8 cellular contexts compared by ENCODE assay signal in the genomic region with DNA sequence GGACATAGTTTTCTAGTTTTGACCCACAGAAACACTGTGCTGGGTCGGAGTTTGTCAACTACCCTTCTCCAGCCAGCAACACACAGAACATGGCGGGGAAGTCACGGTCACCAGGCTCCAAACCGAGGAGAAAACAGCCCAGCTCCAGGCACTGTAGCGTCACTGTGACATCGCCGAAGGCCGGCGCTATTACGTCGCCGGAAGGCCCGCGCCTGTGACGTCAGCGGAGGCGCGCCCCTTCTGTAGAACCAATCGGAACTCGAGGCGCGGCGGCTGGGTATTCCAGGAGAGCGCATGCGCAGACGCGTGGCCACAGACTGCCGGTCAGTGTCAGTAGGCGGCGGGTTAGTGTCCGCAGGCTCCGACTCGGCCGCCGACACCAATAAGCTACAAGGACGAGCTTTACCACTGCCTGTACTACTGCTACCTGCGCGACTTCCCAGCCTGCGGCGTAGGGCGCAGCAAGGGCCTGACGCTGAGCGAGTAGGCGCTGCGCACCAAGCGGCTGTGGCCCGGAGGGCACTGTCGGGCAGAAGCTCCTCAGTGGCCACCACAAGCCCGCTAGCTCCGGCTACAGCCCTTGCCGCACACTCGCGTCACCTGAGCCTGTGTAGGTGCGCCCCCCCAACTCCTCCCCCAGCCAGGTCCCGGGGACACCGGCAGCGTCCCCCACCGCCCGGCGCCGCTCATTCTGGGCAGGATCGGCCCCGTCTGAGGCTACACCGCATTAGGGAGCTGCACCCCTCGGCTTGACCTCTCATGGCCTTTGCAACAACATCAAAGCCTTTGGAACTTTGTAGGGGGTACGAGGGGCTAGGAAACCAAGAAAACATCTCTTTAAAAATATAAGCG. TPM values are rescaled to one million over a fixed set of nuclear protein-coding genes. Genes with fewer than 3 reads are reported as not detected.
DNase-seq lines count a peak whose midpoint lies in the region; ATAC-seq, FAIRE-seq and TF ChIP-seq lines count a peak whose summit lies in the region.

No MANE protein-coding gene starts in this region.

- peak overlapping the region; percentile 80 for H3K4me3 Mint-ChIP-seq in mesothelial cell of epicardium

- H3K36me3 ChIP-seq in HUES48 (ENCODE audit: control insufficient read depth, insufficient read depth, low read length) = no peaks in the 10 kb centered on the region
- H3K36me3 ChIP-seq in OCI-LY3 (replicated peaks; ENCODE audit: low read depth, low read length) = no peaks in the 10 kb centered on the region
- no peaks in the 10 kb centered on the region for H3K36me3 ChIP-seq in endothelial cell of umbilical vein (ENCODE audit: control insufficient read depth in 2 of 2, extremely low read depth in 1 of 2, insufficient read depth in 2 of 2, low read length in 2 of 2)

- H4K20me1 ChIP-seq in OCI-LY3 (ENCODE audit: insufficient read depth, low read length) (no peaks in the 10 kb centered on the region), endothelial cell of umbilical vein (replicated peaks; ENCODE audit: control insufficient read depth, extremely low read depth, insufficient read depth, low read length) (no peaks in the 10 kb centered on the region)

- no peaks in the 10 kb centered on the region for H3K79me2 ChIP-seq in OCI-LY3 (ENCODE audit: low read length)
- H3K79me2 ChIP-seq in endothelial cell of umbilical vein (ENCODE audit: control insufficient read depth, insufficient read depth, low read length) = no peaks in the 10 kb centered on the region

- in situ Hi-C loops in Caki2 (cut with HindIII; ENCODE audit: low pct_unique_long_range_greater_than_20kb, low sequenced_read_pairs) = no loop called here

- H3K4me1 ChIP-seq in HUES48 (ENCODE audit: control insufficient read depth, insufficient read depth, low read length) = peaks cover 29% of the 10 kb centered on the region
- 0 out of 2 replicates have a peak, but pooled peaks cover 4% of the 10 kb centered on the region for H3K4me1 ChIP-seq in OCI-LY3 (ENCODE audit: low read length)
- peaks cover 2% of the 10 kb centered on the region for H3K4me1 ChIP-seq in endothelial cell of umbilical vein (ENCODE audit: control insufficient read depth, extremely low read depth, insufficient read depth, low read length)

- no peaks in the 10 kb centered on the region for H3K36me3 Mint-ChIP-seq in mesothelial cell of epicardium

- CTCF ChIA-PET in endothelial cell of umbilical vein (lab: Charles Lee) = interaction anchor here (0.9 to 1.1 kb wide), 4 partner anchors 27 to 96 kb away, joined by 3 read pairs; no protein-coding TSS in a partner anchor

- peak; percentile 73 for TF ChIP-seq POLR2A in endothelial cell of umbilical vein (IDR thresholded peaks at IDR 0.05; ENCODE audit: low read depth, low read length)

- H3K27me3 Mint-ChIP-seq in mesothelial cell of epicardium (ENCODE audit: low read depth) = no peaks in the 10 kb centered on the region

- POLR2A ChIA-PET in endothelial cell of umbilical vein (lab: Charles Lee) = interaction anchor here (0.6 to 1.0 kb wide), 2 partner anchors 119 to 198 kb away, joined by 4 read pairs; a partner anchor contains a TSS

- dilution Hi-C loops in endothelial cell of umbilical vein (cut with MboI; ENCODE audit: extremely low pct_ligation_motif_present, low sequenced_read_pairs) = no loop called here

- ATAC-seq in GM21423 (IDR thresholded peaks at IDR 0.05; ENCODE audit: unreplicated experiment) = peak; percentile 86

- H3K4me2 ChIP-seq in OCI-LY3 (ENCODE audit: low read length) (peak overlapping the region; percentile 74), endothelial cell of umbilical vein (ENCODE audit: insufficient read depth, low read length) (peak overlapping the region; percentile 90)

- peak; percentile 94 for FAIRE-seq in endothelial cell of umbilical vein (lab: Jason Lieb, UNC)

- TF ChIP-seq CTCF in OCI-LY3 (IDR thresholded peaks at IDR 0.05; ENCODE audit: low read depth, low read length) = no peak
- TF ChIP-seq CTCF in endothelial cell of umbilical vein (IDR thresholded peaks at IDR 0.05; ENCODE audit: extremely low read depth in 1 of 2, insufficient read depth in 1 of 2, low read depth in 1 of 2, low read length in 2 of 2) = peak in 1 of 2 donors; percentile 26
- no peak for TF ChIP-seq CTCF in mesothelial cell of epicardium (IDR thresholded peaks at IDR 0.05; ENCODE audit: unreplicated experiment)

- H3K27me3 ChIP-seq in HUES48 (ENCODE audit: control insufficient read depth, insufficient read depth, low read length) = no peaks in the 10 kb centered on the region
- no peaks in the 10 kb centered on the region for H3K27me3 ChIP-seq in OCI-LY3 (ENCODE audit: low read depth, low read length)
- no peaks in the 10 kb centered on the region for H3K27me3 ChIP-seq in endothelial cell of umbilical vein (ENCODE audit: control insufficient read depth in 2 of 2, insufficient read depth in 2 of 2, low read length in 2 of 2)

- DNase-seq in Caki2 (ENCODE audit: low read depth) (peak; percentile 96), activated T-cell treated with anti-CD3 and anti-CD28 coated beads for 24 hours (ENCODE audit: low read depth) (peak; percentile 90), endothelial cell of umbilical vein (ENCODE audit: low read depth, low spot score) (peak; percentile 96), mesothelial cell of epicardium (ENCODE audit: low spot score in 2 of 2, unreplicated experiment in 2 of 2) (peak; percentile 95 to 97)
- peak; percentile 92 for DNase-seq in stimulated activated CD8-positive, alpha-beta memory T cell treated with anti-CD3 and anti-CD28 coated beads, Interleukin-15, amount 100 ng/mL, for 24 hours (ENCODE audit: low read depth)

- H3K9me3 ChIP-seq in HUES48 (ENCODE audit: control insufficient read depth, insufficient read depth, low read length) = no peaks in the 10 kb centered on the region
- no peaks in the 10 kb centered on the region for H3K9me3 ChIP-seq in OCI-LY3 (ENCODE audit: insufficient read depth, low read length)
- H3K9me3 ChIP-seq in endothelial cell of umbilical vein (replicated peaks; ENCODE audit: control insufficient read depth, insufficient read depth, low read length) = no peaks in the 10 kb centered on the region

- H3K9ac ChIP-seq in HUES48 (ENCODE audit: low read depth, low read length) (peak overlapping the region; percentile 79), OCI-LY3 (ENCODE audit: low read length) (peak overlapping the region; percentile 74), endothelial cell of umbilical vein (replicated peaks; ENCODE audit: extremely low read depth, insufficient read depth, low read length) (peak overlapping the region; percentile 51)

- H3K9me3 Mint-ChIP-seq in mesothelial cell of epicardium = no peaks in the 10 kb centered on the region

- intact Hi-C loops in endothelial cell of umbilical vein (cut with micrococcal nuclease) = loop anchor here (1.0 kb wide), 1 partner anchor 35 kb away; a partner anchor contains a TSS

- H3K4me1 Mint-ChIP-seq in mesothelial cell of epicardium = peaks cover 3% of the 10 kb centered on the region

- H3K4me3 ChIP-seq in HUES48 (ENCODE audit: low read depth, low read length) = peak overlapping the region; percentile 88
- H3K4me3 ChIP-seq in OCI-LY3 (ENCODE audit: low read length) = peak overlapping the region; percentile 93
- peak overlapping the region; percentile 21 to 67 (median 48) for H3K4me3 ChIP-seq in endothelial cell of umbilical vein (replicated peaks in 1 of 3; ENCODE audit: insufficient read depth in 1 of 3, low read depth in 1 of 3, low read length in 3 of 3)

- peak overlapping the region; percentile 97 for H2AFZ ChIP-seq in OCI-LY3 (ENCODE audit: low read depth, low read length)
- peak overlapping the region; percentile 100 for H2AFZ ChIP-seq in endothelial cell of umbilical vein (ENCODE audit: low read depth, low read length)

- no peaks in the 10 kb centered on the region for H3K9me1 ChIP-seq in endothelial cell of umbilical vein (replicated peaks; ENCODE audit: control insufficient read depth, extremely low read depth, insufficient read depth, low read length)

- TSS peak; percentile 45 for BruUV-seq in endothelial cell of umbilical vein (replicated peaks; lab: Mats Ljungman, UMichigan)

- H3K27ac Mint-ChIP-seq in mesothelial cell of epicardium = peak overlapping the region; percentile 95

- H3K27ac ChIP-seq in HUES48 (ENCODE audit: low read depth, low read length) (peak overlapping the region; percentile 87), OCI-LY3 (ENCODE audit: low read length) (peak overlapping the region; percentile 28; the same call in 1 of the 2 replicates), endothelial cell of umbilical vein (ENCODE audit: insufficient read depth, low read depth, low read length) (peak overlapping the region; percentile 20)

TF ChIP-seq in endothelial cell of umbilical vein, 7 proteins besides CTCF, POLR2A, EP300 and RAD21:
- TF ChIP-seq JUN (IDR thresholded peaks at IDR 0.05; ENCODE audit: borderline replicate concordance, insufficient read depth, insufficient read length, low read depth) (peak; percentile 9), MYC (IDR thresholded peaks at IDR 0.05; ENCODE audit: low read depth, low read length) (no peak), FOS (IDR thresholded peaks at IDR 0.05; ENCODE audit: borderline replicate concordance, insufficient read depth, low read length) (no peak), POLR2AphosphoS5 (IDR thresholded peaks at IDR 0.05; ENCODE audit: insufficient read depth, low read depth, low read length) (peak; percentile 79)

RNA-seq across cellular contexts. Expression of a gene that starts 35.1 kb away (rescaled TPM):
- 1.1 and 1.3 TPM in 2 replicates for total RNA-seq in Caki2 (2014; rRNA removed; shearing (Covaris generic); ENCODE audit: low replicate concordance)
- total RNA-seq in endothelial cell of umbilical vein (4.8 and 5.4 TPM in 2 replicates), mesothelial cell of epicardium (6.9 to 8.2 TPM (median 7.7 TPM) in 3 replicates)
- polyA plus RNA-seq in endothelial cell of umbilical vein = 4.4 and 4.9 TPM in 2 replicates
- 2.4 and 3.9 TPM in 2 replicates for polyA plus RNA-seq in endothelial cell of umbilical vein (2011; cell fraction: cytosol; rRNA removed)
- polyA plus RNA-seq in endothelial cell of umbilical vein (2011; cell fraction: nucleus; rRNA removed) = 2.6 and 3.0 TPM in 2 replicates
- 1.7 and 4.1 TPM in 2 replicates for polyA plus RNA-seq in endothelial cell of umbilical vein (2012)
- polyA minus RNA-seq in endothelial cell of umbilical vein = 2.3 and 2.4 TPM in 2 replicates
- not detected for polyA minus RNA-seq in endothelial cell of umbilical vein (2011; cell fraction: cytosol; rRNA and poly(A)+ RNA removed)
- 0.63 and 0.87 TPM in 2 replicates for polyA minus RNA-seq in endothelial cell of umbilical vein (2011; cell fraction: nucleus; rRNA and poly(A)+ RNA removed)

Comparison
In these comparisons a context has a peak if more than half of its experiments do, and no peak if none do; other contexts are left out.
1. Peak in every context shown above with its lines: DNase-seq, ATAC-seq, H3K4me3 ChIP-seq and H3K27ac ChIP-seq.
2. H3K27ac ChIP-seq: peak in every context shown above with its lines; median percentile 87 in HUES48; 28 in OCI-LY3; 20 in endothelial cell of umbilical vein.